In the genomic region with DNA sequence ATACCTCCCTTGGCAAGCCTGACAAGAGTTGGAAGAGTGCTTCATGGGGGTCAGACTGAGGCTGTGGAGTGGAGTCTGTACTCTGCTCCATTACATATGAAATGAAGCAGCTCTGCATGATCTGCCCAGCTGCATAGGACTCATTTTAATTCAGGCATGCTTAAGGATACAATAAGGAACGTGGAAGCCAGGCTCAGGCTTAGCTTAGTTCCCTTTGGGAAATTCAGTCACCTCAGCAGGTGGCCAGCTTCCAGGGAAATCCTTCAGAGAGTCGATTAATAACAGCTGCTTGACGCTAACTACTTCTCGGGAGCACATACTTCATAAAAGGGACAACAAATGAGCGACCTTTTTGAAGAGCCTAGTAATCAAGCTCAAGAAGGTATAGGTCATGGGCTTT, we compare ENCODE assay signal across 22 cellular contexts.
A peak's percentile ranks its signal among the peaks of the same experiment; 100 is the strongest.
DNase-seq lines count a peak whose midpoint lies in the region; ATAC-seq and TF ChIP-seq lines count a peak whose summit lies in the region.
"Had no signal": no experiment of that assay in that cellular context is flagged by ENCODE, and none has a peak within 500 bp of the region (broad histone marks: within the 10 kb centered on the region; RNA-seq: fewer than 3 reads in every experiment).

No MANE protein-coding gene starts in this region.

- H3K36me3 ChIP-seq in HUES48 (ENCODE audit: control insufficient read depth, insufficient read depth, low read length), result no peaks in the 10 kb centered on the region
- no peaks in the 10 kb centered on the region for H3K36me3 ChIP-seq in WERI-Rb-1
- H3K36me3 ChIP-seq in iPS-20b (ENCODE audit: insufficient read depth, low read depth, low read length), result no peaks in the 10 kb centered on the region
- no peaks in the 10 kb centered on the region for H3K36me3 ChIP-seq in MG63

- H3K27me3 Mint-ChIP-seq in T-helper 17 cell, result no peaks in the 10 kb centered on the region
- H3K27me3 Mint-ChIP-seq: CD8-positive, alpha-beta memory T cell had no signal

- DNase-seq in D341Med (ENCODE audit: low spot score) (peak; percentile 27), WERI-Rb-1 (peak; percentile 44), retina (no peak), T-helper 17 cell (no peak), COLO829 (ENCODE audit: low spot score) (no peak), MG63 (no peak)
- DNase-seq: AML-193; C1 segment of cervical spinal cord; CD8-positive, alpha-beta memory T cell; DND-41; GM23248; Karpas-422; NCI-H1417 treated with DMSO at 0.1 percent for 48 hours; NCI-H187; NCI-H446; NCI-H69; NK-92 treated with Interleukin-12 subunit alpha and Interleukin-12 subunit beta, amount 100 ng/mL, for 24 hours; SIG-M5; SK-N-SH had no signal

- ATAC-seq in T-helper 17 cell, result no peak
- ATAC-seq: Panc1 had no signal

- H3K4me3 ChIP-seq in HUES48 (ENCODE audit: low read depth, low read length), result no peak overlapping the region
- H3K4me3 ChIP-seq in WERI-Rb-1 (ENCODE audit: low read depth, low read length), result no peak overlapping the region
- 0 out of 2 replicates have a peak overlapping the region, but pooled peaks have one; percentile 7 for H3K4me3 ChIP-seq in iPS-20b (ENCODE audit: low read length)
- no peak overlapping the region for H3K4me3 ChIP-seq in MG63
- H3K4me3 ChIP-seq: GM23248 had no signal

- no peak overlapping the region for H3K4me3 Mint-ChIP-seq in T-helper 17 cell
- H3K4me3 Mint-ChIP-seq: CD8-positive, alpha-beta memory T cell had no signal

- H3K27ac ChIP-seq in HUES48 (ENCODE audit: low read depth, low read length) (peak overlapping the region; percentile 36), WERI-Rb-1 (no peak overlapping the region), iPS-20b (ENCODE audit: low read length) (no peak overlapping the region)
- H3K27ac ChIP-seq: GM23248 had no signal

- H3K9me3 ChIP-seq in HUES48 (ENCODE audit: control insufficient read depth, insufficient read depth, low read length) (no peaks in the 10 kb centered on the region), WERI-Rb-1 (ENCODE audit: severe bottlenecking) (no peaks in the 10 kb centered on the region), iPS-20b (ENCODE audit: insufficient read depth, low read depth, low read length) (no peaks in the 10 kb centered on the region), T-helper 17 cell (ENCODE audit: control insufficient read depth, low read length, poor library complexity, severe bottlenecking) (no peaks in the 10 kb centered on the region), MG63 (0 out of 2 replicates have a peak, but pooled peaks cover 2% of the 10 kb centered on the region)

- H3K36me3 Mint-ChIP-seq in T-helper 17 cell (ENCODE audit: low read depth), result no peaks in the 10 kb centered on the region
- H3K36me3 Mint-ChIP-seq: CD8-positive, alpha-beta memory T cell had no signal

- TF ChIP-seq CTCF in WERI-Rb-1 (IDR thresholded peaks at IDR 0.05; ENCODE audit: low read depth, low read length), result no peak

- H3K27me3 ChIP-seq in HUES48 (ENCODE audit: control insufficient read depth, insufficient read depth, low read length) (no peaks in the 10 kb centered on the region), WERI-Rb-1 (ENCODE audit: insufficient read depth, low read depth, severe bottlenecking) (no peaks in the 10 kb centered on the region), iPS-20b (ENCODE audit: insufficient read depth, low read length) (no peaks in the 10 kb centered on the region), MG63 (no peaks in the 10 kb centered on the region)

- no peaks in the 10 kb centered on the region for H3K4me1 Mint-ChIP-seq in T-helper 17 cell
- H3K4me1 Mint-ChIP-seq: CD8-positive, alpha-beta memory T cell had no signal

- no peak overlapping the region for H3K9ac ChIP-seq in HUES48 (ENCODE audit: low read depth, low read length)
- no peak overlapping the region for H3K9ac ChIP-seq in iPS-20b (ENCODE audit: low read depth, low read length)
- H3K9ac ChIP-seq: GM23248, SK-N-SH had no signal

- no peak overlapping the region for H3K27ac Mint-ChIP-seq in T-helper 17 cell
- H3K27ac Mint-ChIP-seq: CD8-positive, alpha-beta memory T cell had no signal

- H3K4me1 ChIP-seq in HUES48 (ENCODE audit: control insufficient read depth, insufficient read depth, low read length), result 0 out of 2 replicates have a peak, but pooled peaks cover 4% of the 10 kb centered on the region
- peaks cover 10% of the 10 kb centered on the region; the same call in 1 of the 2 replicates for H3K4me1 ChIP-seq in iPS-20b (ENCODE audit: insufficient read depth, low read length)

Comparison
In these comparisons a context has a peak if more than half of its experiments do, and no peak if none do; other contexts are left out.
1. DNase-seq: peak in D341Med (single experiment) and WERI-Rb-1 (single experiment); none in retina (single experiment), T-helper 17 cell (0 of 3), COLO829 (single experiment) and MG63 (single experiment).